In the genomic region with DNA sequence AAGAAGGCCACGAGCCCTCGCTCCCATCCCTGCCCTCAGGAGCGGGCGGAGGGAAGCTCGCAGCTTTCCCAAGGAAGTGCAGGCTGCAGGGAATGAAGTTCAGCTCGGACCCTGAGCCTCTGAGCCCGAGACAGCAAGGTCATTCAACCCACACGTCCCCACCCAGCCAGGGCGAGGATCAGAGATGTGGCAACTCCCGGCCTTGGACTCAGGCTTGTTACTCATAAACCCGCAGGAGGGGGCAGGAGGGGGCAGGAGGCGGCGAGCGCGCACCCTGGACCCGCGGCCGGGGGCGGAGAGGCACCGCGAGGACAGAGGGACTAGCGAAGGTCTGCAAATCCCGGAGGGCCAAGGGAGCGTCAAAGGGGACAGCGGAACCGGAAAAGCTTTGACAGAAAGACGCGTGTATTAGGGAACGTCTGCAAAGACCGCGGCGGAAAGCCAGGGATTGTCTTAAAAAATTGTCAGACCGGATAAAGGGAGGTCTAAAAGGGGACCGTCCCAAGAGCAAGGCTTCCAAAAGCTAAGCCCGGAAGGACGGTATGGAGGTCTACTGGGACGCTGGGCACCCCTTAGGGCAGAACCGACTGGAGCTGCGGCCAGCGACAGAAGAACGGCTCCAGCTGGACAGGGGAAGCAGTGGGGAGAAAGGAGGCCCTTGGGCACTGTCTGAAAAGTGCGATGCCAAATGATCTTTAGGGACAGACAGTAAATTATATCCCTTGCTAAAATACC, we compare ENCODE assay signal across 8 cellular contexts. TPM values are rescaled to one million over a fixed set of nuclear protein-coding genes. Genes with fewer than 3 reads are reported as not detected.
DNase-seq lines count a peak whose midpoint lies in the region; ATAC-seq and TF ChIP-seq lines count a peak whose summit lies in the region.

No MANE protein-coding gene starts in this region.

- no peaks in the 10 kb centered on the region for H3K9me3 Mint-ChIP-seq in activated CD4-positive, alpha-beta memory T cell treated with anti-CD3 and anti-CD28 coated beads for 36 hours

- H3K27ac Mint-ChIP-seq in activated CD4-positive, alpha-beta memory T cell treated with anti-CD3 and anti-CD28 coated beads for 36 hours = peak overlapping the region; percentile 100

- no peak for TF ChIP-seq CTCF in BJ (IDR thresholded peaks at IDR 0.05; ENCODE audit: insufficient read depth, low read depth, low read length)
- no peak for TF ChIP-seq CTCF in lower lobe of right lung (IDR thresholded peaks at IDR 0.05)

- H3K27ac ChIP-seq in duodenal mucosa (ENCODE audit: low read depth, low read length) (peak overlapping the region; percentile 100), lower lobe of right lung (peak overlapping the region; percentile 97)

- H3K36me3 Mint-ChIP-seq in activated CD4-positive, alpha-beta memory T cell treated with anti-CD3 and anti-CD28 coated beads for 36 hours = peaks cover 26% of the 10 kb centered on the region

- H3K4me1 Mint-ChIP-seq in activated CD4-positive, alpha-beta memory T cell treated with anti-CD3 and anti-CD28 coated beads for 36 hours (ENCODE audit: low read depth) = peaks cover 30% of the 10 kb centered on the region

- H3K9me3 ChIP-seq in duodenal mucosa (ENCODE audit: control insufficient read depth in 1 of 2, low read length in 2 of 2) (no peaks in the 10 kb centered on the region), lower lobe of right lung (no peaks in the 10 kb centered on the region)

- H3K4me1 ChIP-seq in duodenal mucosa (ENCODE audit: control insufficient read depth in 1 of 2, insufficient read depth in 2 of 2, low read length in 2 of 2) = peaks cover 28 to 32% of the 10 kb centered on the region in 2 donors
- H3K4me1 ChIP-seq in lower lobe of right lung = peaks cover 34% of the 10 kb centered on the region

- intact Hi-C loops in activated CD4-positive, alpha-beta memory T cell treated with anti-CD3 and anti-CD28 coated beads for 36 hours (cut with micrococcal nuclease) = loop anchor here (1.0 to 2.0 kb wide), 10 partner anchors 20 to 793 kb away; partner anchors contain the start of genes CARMIL3, CHMP4A, EMC9 and IPO4
- intact Hi-C loops in lower lobe of right lung (cut with DNase I) = no loop called here

- ATAC-seq in GM19324 (IDR thresholded peaks at IDR 0.05; ENCODE audit: low FRiP score, unreplicated experiment) (peak; percentile 29), HG03520 (IDR thresholded peaks at IDR 0.05; ENCODE audit: unreplicated experiment) (peak; percentile 18), lower lobe of right lung (peak; percentile 67 to 72)

- no peaks in the 10 kb centered on the region for H3K27me3 Mint-ChIP-seq in activated CD4-positive, alpha-beta memory T cell treated with anti-CD3 and anti-CD28 coated beads for 36 hours

- peak overlapping the region; percentile 59 for H3K4me3 ChIP-seq in BJ (ENCODE audit: low read depth, low read length)
- H3K4me3 ChIP-seq in duodenal mucosa (ENCODE audit: low read depth in 1 of 2, low read length in 2 of 2) = peak overlapping the region; percentile 84 to 95
- H3K4me3 ChIP-seq in lower lobe of right lung = peak overlapping the region; percentile 77

- DNase-seq in BJ (ENCODE audit: low read depth) (peak; percentile 54), NCI-H748 treated with DMSO at 0.1 percent for 48 hours (lab: John Stamatoyannopoulos, UW) (peak; percentile 76), lower lobe of right lung (peak; percentile 91)
- peak; percentile 93 for DNase-seq in activated CD4-positive, alpha-beta memory T cell treated with anti-CD3 and anti-CD28 coated beads for 36 hours
- peak; percentile 43 to 56 (median 43) for DNase-seq in stimulated activated CD4-positive, alpha-beta T cell treated with anti-CD3 and anti-CD28 coated beads, TNF-alpha, amount 100 ng/mL, for 1 hour (ENCODE audit: low read depth in 3 of 3, low spot score in 1 of 3)

- H3K9ac ChIP-seq in duodenal mucosa (ENCODE audit: low read depth in 1 of 2, low read length in 2 of 2) = peak overlapping the region; percentile 88 to 99

- CTCF ChIA-PET in BJ (lab: Yijun Ruan, JAX) = interaction anchor here (1.0 to 2.6 kb wide), 6 partner anchors 20 to 317 kb away, joined by 3 to 15 read pairs (median 6); partner anchors contain the start of genes IRF9 and PCK2
- CTCF ChIA-PET in activated CD4-positive, alpha-beta memory T cell treated with anti-CD3 and anti-CD28 coated beads for 36 hours (lab: Charles Lee) = interaction anchor here (0.7 to 4.6 kb wide), 15 partner anchors 19 to 1105 kb away, joined by 3 to 33 read pairs (median 7); partner anchors contain the start of genes CIDEB, DHRS4L2, EMC9 and IRF9

- POLR2A ChIA-PET in BJ (lab: Charles Lee) = interaction anchor here (0.5 to 1.2 kb wide), 7 partner anchors 8 to 1131 kb away, joined by 3 to 6 read pairs (median 4); partner anchors contain the start of genes AJUBA, PCK2, PSME2 and RNF31
- POLR2A ChIA-PET in activated CD4-positive, alpha-beta memory T cell treated with anti-CD3 and anti-CD28 coated beads for 36 hours (lab: Charles Lee) = interaction anchor here (1.0 to 6.6 kb wide), 20 partner anchors 11 to 793 kb away, joined by 3 to 73 read pairs (median 8); partner anchors contain the start of genes CARMIL3, CBLN3, CHMP4A and CIDEB

- H3K36me3 ChIP-seq in BJ (ENCODE audit: control insufficient read depth, insufficient read depth, low read length) (peaks cover 7% of the 10 kb centered on the region; the same call in 1 of the 2 replicates), duodenal mucosa (ENCODE audit: control insufficient read depth in 1 of 2, insufficient read depth in 2 of 2, low read length in 2 of 2) (peaks cover 14 to 22% of the 10 kb centered on the region in 2 donors), lower lobe of right lung (peaks cover 25% of the 10 kb centered on the region)

- H3K27me3 ChIP-seq in BJ (ENCODE audit: control insufficient read depth, insufficient read depth, low read length) = no peaks in the 10 kb centered on the region
- H3K27me3 ChIP-seq in duodenal mucosa (ENCODE audit: control insufficient read depth in 1 of 2, insufficient read depth in 2 of 2, low read length in 2 of 2) = no peaks in the 10 kb centered on the region
- H3K27me3 ChIP-seq in lower lobe of right lung (ENCODE audit: low read depth) = no peaks in the 10 kb centered on the region

- H3K4me3 Mint-ChIP-seq in activated CD4-positive, alpha-beta memory T cell treated with anti-CD3 and anti-CD28 coated beads for 36 hours = peak overlapping the region; percentile 95

RNA-seq across cellular contexts. Expression of gene DCAF11, which starts 0.6 kb away (rescaled TPM):
- 41.5 and 50.0 TPM in 2 replicates for polyA plus RNA-seq in BJ (2011; rRNA removed)
- polyA minus RNA-seq in BJ (2011; rRNA and poly(A)+ RNA removed) = 33.1 and 44.7 TPM in 2 replicates
- 10 to 100 TPM; 85.6 to 91.8 TPM for total RNA-seq in activated CD4-positive, alpha-beta memory T cell treated with anti-CD3 and anti-CD28 coated beads for 36 hours
- 64.9 TPM for total RNA-seq in lower lobe of right lung

RNA-seq across cellular contexts. Expression of gene NRL, which starts 0.8 kb away (rescaled TPM):
- polyA plus RNA-seq in BJ (2011; rRNA removed) = 0.59 and 0.91 TPM in 2 replicates
- 0.31 and 0.43 TPM in 2 replicates for polyA minus RNA-seq in BJ (2011; rRNA and poly(A)+ RNA removed)
- 1 to 10 TPM; 1.2 to 1.9 TPM for total RNA-seq in activated CD4-positive, alpha-beta memory T cell treated with anti-CD3 and anti-CD28 coated beads for 36 hours
- 2.0 TPM for total RNA-seq in lower lobe of right lung

RNA-seq across cellular contexts. Expression of gene FITM1, which starts 16.5 kb away (rescaled TPM):
- polyA plus RNA-seq in BJ (2011; rRNA removed) = 0.10 and 0.23 TPM in 2 replicates
- polyA minus RNA-seq in BJ (2011; rRNA and poly(A)+ RNA removed) = 0.24 TPM in 1 of 2 replicates, not detected in the other
- under 1 TPM in 1 of 2 experiments, not detected in 1; 0.86 TPM for total RNA-seq in activated CD4-positive, alpha-beta memory T cell treated with anti-CD3 and anti-CD28 coated beads for 36 hours
- 0.97 TPM for total RNA-seq in lower lobe of right lung

RNA-seq across cellular contexts. Expression of gene PCK2, which starts 19.9 kb away (rescaled TPM):
- polyA plus RNA-seq in BJ (2011; rRNA removed) = 141 and 227 TPM in 2 replicates
- polyA minus RNA-seq in BJ (2011; rRNA and poly(A)+ RNA removed) = 241 and 308 TPM in 2 replicates
- 100 to 1,000 TPM; 118 to 125 TPM for total RNA-seq in activated CD4-positive, alpha-beta memory T cell treated with anti-CD3 and anti-CD28 coated beads for 36 hours
- 42.8 TPM for total RNA-seq in lower lobe of right lung

RNA-seq across cellular contexts. Expression of gene PSME1, which starts 22.0 kb away (rescaled TPM):
- polyA plus RNA-seq in BJ (2011; rRNA removed) = 48.9 and 106 TPM in 2 replicates
- 21.8 and 33.0 TPM in 2 replicates for polyA minus RNA-seq in BJ (2011; rRNA and poly(A)+ RNA removed)
- total RNA-seq in activated CD4-positive, alpha-beta memory T cell treated with anti-CD3 and anti-CD28 coated beads for 36 hours = 100 to 1,000 TPM; 403 to 427 TPM
- total RNA-seq in lower lobe of right lung = 198 TPM

Comparison
In these comparisons a context has a peak if more than half of its experiments do, and no peak if none do; other contexts are left out.
1. Peak in every context shown above with its lines: DNase-seq, ATAC-seq, H3K4me3 ChIP-seq and H3K27ac ChIP-seq.
2. DNase-seq: peak in every context shown above with its lines; median percentile 93 in activated CD4-positive, alpha-beta memory T cell treated with anti-CD3 and anti-CD28 coated beads for 36 hours; 91 in lower lobe of right lung; 76 in NCI-H748 treated with DMSO at 0.1 percent for 48 hours; 54 in BJ; 43 in stimulated activated CD4-positive, alpha-beta T cell treated with anti-CD3 and anti-CD28 coated beads, TNF-alpha, amount 100 ng/mL, for 1 hour.
3. ATAC-seq: peak in every context shown above with its lines; median percentile 70 in lower lobe of right lung; 29 in GM19324; 18 in HG03520.